Comparison of ENCODE assay signal across 28 cellular contexts in genomic region chr11:8260202-8260996, GRCh38. TPM values are rescaled to one million over a fixed set of nuclear protein-coding genes. Genes with fewer than 3 reads are reported as not detected.
DNase-seq lines count a peak whose midpoint lies in the region; ATAC-seq and TF ChIP-seq lines count a peak whose summit lies in the region.
"Had no signal": no experiment of that assay in that cellular context is flagged by ENCODE, and none has a peak within 500 bp of the region (broad histone marks: within the 10 kb centered on the region; RNA-seq: fewer than 3 reads in every experiment).

No MANE protein-coding gene starts in this region.

- H3K4me1 ChIP-seq in upper lobe of right lung: peaks cover 19% of the 10 kb centered on the region

- no peak overlapping the region for H3K27ac Mint-ChIP-seq in mesothelial cell of epicardium
- H3K27ac Mint-ChIP-seq: activated naive CD4-positive, alpha-beta T cell treated with anti-CD3 and anti-CD28 coated beads, Interleukin-2, amount 50 U/mL, for 72 hours; immature natural killer cell; stimulated activated naive B cell treated with anti-CD40 and anti-IgM and Interleukin-4, amounts not matched to agents 10 μg/mL and 1 μg/mL and 100 μg/mL, for 72 hours had no signal

- no peak overlapping the region for H3K27ac ChIP-seq in upper lobe of right lung
- H3K27ac ChIP-seq: ascending aorta, HL-60, neutrophil, thyroid gland had no signal

- DNase-seq in activated effector memory CD4-positive, alpha-beta T cell treated with anti-CD3 and anti-CD28 coated beads, Interleukin-2, amount 50 U/mL, for 16 hours: peak; percentile 37
- no peak for DNase-seq in activated effector memory CD4-positive, alpha-beta T cell treated with Interleukin-2 at 50 U/mL for 16 hours
- DNase-seq in NCI-H69 (lab: John Stamatoyannopoulos, UW) (peak; percentile 36), mesothelial cell of epicardium (ENCODE audit: low spot score in 2 of 2, unreplicated experiment in 2 of 2) (peak; percentile 4 to 21), upper lobe of right lung (peak; percentile 20), NOMO-1 treated with DMSO at 0.1 percent for 48 hours (lab: John Stamatoyannopoulos, UW; ENCODE audit: unreplicated experiment) (no peak), activated gamma-delta T cell (lab: John Stamatoyannopoulos, UW) (no peak), cerebellar nuclear complex (lab: John Stamatoyannopoulos, UW) (no peak)
- DNase-seq: Calu3; GOT3; immature natural killer cell; NCI-H1105 treated with DMSO at 0.1 percent for 48 hours; NCI-H82; SHP77 treated with DMSO at 0.1 percent for 48 hours; small intestine; stimulated activated naive B cell treated with anti-CD40 and anti-IgM and Interleukin-4, amounts not matched to agents 10 μg/mL and 1 μg/mL and 100 μg/mL, for 72 hours; SW 1271; thyroid gland had no signal

- no peaks in the 10 kb centered on the region for H3K36me3 ChIP-seq in upper lobe of right lung
- H3K36me3 ChIP-seq: ascending aorta, neutrophil, thyroid gland had no signal

- H3K4me3 Mint-ChIP-seq in mesothelial cell of epicardium: no peak overlapping the region
- H3K4me3 Mint-ChIP-seq: central memory CD8-positive, alpha-beta T cell; immature natural killer cell; stimulated activated naive B cell treated with anti-CD40 and anti-IgM and Interleukin-4, amounts not matched to agents 10 μg/mL and 1 μg/mL and 100 μg/mL, for 72 hours had no signal

- no peaks in the 10 kb centered on the region for H3K9me3 Mint-ChIP-seq in mesothelial cell of epicardium
- H3K9me3 Mint-ChIP-seq: activated naive CD4-positive, alpha-beta T cell treated with anti-CD3 and anti-CD28 coated beads, Interleukin-2, amount 50 U/mL, for 72 hours; central memory CD8-positive, alpha-beta T cell; stimulated activated naive B cell treated with anti-CD40 and anti-IgM and Interleukin-4, amounts not matched to agents 10 μg/mL and 1 μg/mL and 100 μg/mL, for 72 hours had no signal

- no peak for ATAC-seq in upper lobe of right lung
- ATAC-seq: activated naive CD4-positive, alpha-beta T cell treated with anti-CD3 and anti-CD28 coated beads, Interleukin-2, amount 50 U/mL, for 72 hours; stimulated activated naive B cell treated with anti-CD40 and anti-IgM and Interleukin-4, amounts not matched to agents 10 μg/mL and 1 μg/mL and 100 μg/mL, for 72 hours had no signal

- H3K9me3 ChIP-seq in upper lobe of right lung: no peaks in the 10 kb centered on the region
- H3K9me3 ChIP-seq: ascending aorta, neutrophil, thyroid gland had no signal

- intact Hi-C loops in upper lobe of right lung (cut with DNase I): no loop called here

- peaks cover 46% of the 10 kb centered on the region for H3K27me3 ChIP-seq in upper lobe of right lung
- H3K27me3 ChIP-seq: ascending aorta had no signal

- H3K27me3 Mint-ChIP-seq in mesothelial cell of epicardium (ENCODE audit: low read depth): peaks cover 70% of the 10 kb centered on the region

- no peaks in the 10 kb centered on the region for H3K36me3 Mint-ChIP-seq in mesothelial cell of epicardium
- H3K36me3 Mint-ChIP-seq: activated naive CD4-positive, alpha-beta T cell treated with anti-CD3 and anti-CD28 coated beads, Interleukin-2, amount 50 U/mL, for 72 hours; immature natural killer cell; stimulated activated naive B cell treated with anti-CD40 and anti-IgM and Interleukin-4, amounts not matched to agents 10 μg/mL and 1 μg/mL and 100 μg/mL, for 72 hours had no signal

- peaks cover 13% of the 10 kb centered on the region for H3K4me1 Mint-ChIP-seq in mesothelial cell of epicardium

- no peak for TF ChIP-seq CTCF in mesothelial cell of epicardium (IDR thresholded peaks at IDR 0.05; ENCODE audit: unreplicated experiment)
- TF ChIP-seq CTCF in upper lobe of right lung (IDR thresholded peaks at IDR 0.05): no peak

- H3K4me3 ChIP-seq in upper lobe of right lung: no peak overlapping the region
- H3K4me3 ChIP-seq: ascending aorta, thyroid gland had no signal

RNA-seq across cellular contexts. Expression of gene LMO1, which starts 3.3 kb away (rescaled TPM):
- 2.5 to 4.1 TPM (median 3.2 TPM) in 3 replicates for total RNA-seq in mesothelial cell of epicardium
- total RNA-seq in upper lobe of right lung: not detected
- total RNA-seq: activated naive CD4-positive, alpha-beta T cell treated with anti-CD3 and anti-CD28 coated beads, Interleukin-2, amount 50 U/mL, for 72 hours; ascending aorta; Calu3; epithelial cell of proximal tubule; fibroblast of villous mesenchyme; liver; OCI-LY7; pulmonary artery endothelial cell had no signal

Comparison
In these comparisons a context has a peak if more than half of its experiments do, and no peak if none do; other contexts are left out.
1. DNase-seq: peak in activated effector memory CD4-positive, alpha-beta T cell treated with anti-CD3 and anti-CD28 coated beads, Interleukin-2, amount 50 U/mL, for 16 hours (single experiment), NCI-H69 (single experiment), mesothelial cell of epicardium (2 of 2) and upper lobe of right lung (single experiment); none in activated effector memory CD4-positive, alpha-beta T cell treated with Interleukin-2 at 50 U/mL for 16 hours (single experiment), NOMO-1 treated with DMSO at 0.1 percent for 48 hours (single experiment), activated gamma-delta T cell (single experiment) and cerebellar nuclear complex (0 of 2).